In genomic region chr9:68999393-69000105, GRCh38 we compare ENCODE assay signal across 8 cellular contexts. TPM values are rescaled to one million over a fixed set of nuclear protein-coding genes. Genes with fewer than 3 reads are reported as not detected.
DNase-seq lines count a peak whose midpoint lies in the region; ATAC-seq and TF ChIP-seq lines count a peak whose summit lies in the region.

No MANE protein-coding gene starts in this region.

- intact Hi-C loops in natural killer cell (cut with micrococcal nuclease): loop anchor here (1.0 kb wide), 1 partner anchor 415 kb away; no protein-coding TSS in a partner anchor

- H3K4me1 ChIP-seq in OCI-LY3 (ENCODE audit: low read length): peaks cover 7% of the 10 kb centered on the region; the same call in 1 of the 2 replicates

- H2AFZ ChIP-seq in OCI-LY3 (ENCODE audit: low read depth, low read length): peak overlapping the region; percentile 15; the same call in 1 of the 2 replicates

- peak overlapping the region; percentile 26 to 30 for H3K27ac Mint-ChIP-seq in natural killer cell

- peaks cover 30% of the 10 kb centered on the region in 2 donors for H3K4me1 Mint-ChIP-seq in natural killer cell

- H3K27me3 Mint-ChIP-seq in natural killer cell (ENCODE audit: low read depth in 2 of 2): peaks cover 0 to 3% of the 10 kb centered on the region in 2 donors

- TF ChIP-seq CTCF in OCI-LY3 (IDR thresholded peaks at IDR 0.05; ENCODE audit: low read depth, low read length): peak; percentile 89
- TF ChIP-seq CTCF in natural killer cell (IDR thresholded peaks at IDR 0.05): peak; percentile 78

- H3K4me3 Mint-ChIP-seq in natural killer cell: no peak overlapping the region

- DNase-seq in DMS 273 (lab: John Stamatoyannopoulos, UW; ENCODE audit: unreplicated experiment) (peak; percentile 81), HT-29 (ENCODE audit: low spot score) (peak; percentile 83), activated T-cell treated with anti-CD3 and anti-CD28 coated beads for 4 hours (peak; percentile 37), natural killer cell (peak; percentile 28), substantia nigra (lab: John Stamatoyannopoulos, UW) (peak in 36 of 49 donors; percentile 3 to 79 (median 42))

- H3K27me3 ChIP-seq in OCI-LY3 (ENCODE audit: low read depth, low read length): peaks cover 35% of the 10 kb centered on the region

- no peak overlapping the region for H3K9ac ChIP-seq in OCI-LY3 (ENCODE audit: low read length)

- H3K27ac ChIP-seq in OCI-LY3 (ENCODE audit: low read length) (no peak overlapping the region), substantia nigra (ENCODE audit: low read depth, low read length, poor library complexity, severe bottlenecking) (no peak overlapping the region)

- no peaks in the 10 kb centered on the region for H4K20me1 ChIP-seq in OCI-LY3 (ENCODE audit: insufficient read depth, low read length)

- peak; percentile 75 for ATAC-seq in GM21367 (IDR thresholded peaks at IDR 0.05; ENCODE audit: unreplicated experiment)
- peak; percentile 82 for ATAC-seq in esophagus mucosa
- ATAC-seq in natural killer cell: peak; percentile 83 to 85 (median 84)

- H3K36me3 Mint-ChIP-seq in natural killer cell: no peaks in the 10 kb centered on the region

- H3K9me3 Mint-ChIP-seq in natural killer cell: no peaks in the 10 kb centered on the region

- no peaks in the 10 kb centered on the region for H3K9me3 ChIP-seq in OCI-LY3 (ENCODE audit: insufficient read depth, low read length)

- H3K4me2 ChIP-seq in OCI-LY3 (ENCODE audit: low read length): no peak overlapping the region

- no peak overlapping the region for H3K4me3 ChIP-seq in OCI-LY3 (ENCODE audit: low read length)

- no peaks in the 10 kb centered on the region for H3K79me2 ChIP-seq in OCI-LY3 (ENCODE audit: low read length)

- no peaks in the 10 kb centered on the region for H3K36me3 ChIP-seq in OCI-LY3 (replicated peaks; ENCODE audit: low read depth, low read length)

RNA-seq across cellular contexts. Expression of gene PRKACG, which starts 14.4 kb away (rescaled TPM):
- not detected in 2 replicates for total RNA-seq in HT-29 (2014; rRNA removed; shearing (Covaris generic))
- total RNA-seq in esophagus mucosa (not detected), natural killer cell (not detected)

RNA-seq across cellular contexts. Expression of gene FXN, which starts 36.0 kb away (rescaled TPM):
- total RNA-seq in HT-29 (2014; rRNA removed; shearing (Covaris generic)): 2.9 and 10.1 TPM in 2 replicates
- 7.8 TPM for total RNA-seq in esophagus mucosa
- total RNA-seq in natural killer cell: 10 to 100 TPM; 11.5 to 19.4 (median 18.9) TPM

Comparison
In these comparisons a context has a peak if more than half of its experiments do, and no peak if none do; other contexts are left out.
1. DNase-seq: peak in every context shown above with its lines; median percentile 83 in HT-29; 81 in DMS 273; 42 in substantia nigra; 37 in activated T-cell treated with anti-CD3 and anti-CD28 coated beads for 4 hours; 28 in natural killer cell.